ENCODE assay signal across 26 cellular contexts in genomic region chr4:72119946-72120345, GRCh38.
DNase-seq lines count a peak whose midpoint lies in the region; TF ChIP-seq lines count a peak whose summit lies in the region.
"Had no signal": no experiment of that assay in that cellular context is flagged by ENCODE, and none has a peak within 500 bp of the region (broad histone marks: within the 10 kb centered on the region; RNA-seq: fewer than 3 reads in every experiment).

No MANE protein-coding gene starts in this region.

- WGBS in mammary epithelial cell (ENCODE audit: low coverage, missing lambda C conversion rate), result 63% methylated on average over 2 of the region's 3 CpGs
- 24 to 47% methylated on average over 3 of the region's 3 CpGs for WGBS in thyroid gland, 2 donors

- H4K20me1 ChIP-seq in mammary epithelial cell (ENCODE audit: insufficient read depth, low read length) (no peaks in the 10 kb centered on the region), PC-9 (ENCODE audit: insufficient read depth) (no peaks in the 10 kb centered on the region)

- no peak for TF ChIP-seq CTCF in mammary epithelial cell (conservative IDR thresholded peaks at IDR 0.05 in 1 of 2, IDR thresholded peaks at IDR 0.05 in 1 of 2; ENCODE audit: extremely low read depth in 1 of 2, insufficient read depth in 1 of 2, low read depth in 1 of 2, low read length in 2 of 2)
- TF ChIP-seq CTCF in breast epithelium (IDR thresholded peaks at IDR 0.05), result no peak
- TF ChIP-seq CTCF in PC-9 (conservative IDR thresholded peaks at IDR 0.05), result no peak
- TF ChIP-seq CTCF in thyroid gland (IDR thresholded peaks at IDR 0.05), result no peak
- TF ChIP-seq CTCF in foreskin fibroblast (IDR thresholded peaks at IDR 0.05; ENCODE audit: low read depth, low read length), result no peak
- TF ChIP-seq CTCF in GM20000 (IDR thresholded peaks at IDR 0.05; ENCODE audit: extremely low read depth, missing control alignments), result no peak

- dilution Hi-C loops in mammary epithelial cell (cut with HindIII; ENCODE audit: low sequenced_read_pairs), result no loop called here

- DNase-seq in mammary epithelial cell (no peak), breast epithelium (ENCODE audit: low spot score in 2 of 2) (no peak), PC-9 (peak; percentile 29 to 35), left kidney (ENCODE audit: low read depth, low spot score) (peak; percentile 3), thyroid gland (peak; percentile 29 to 33), foreskin fibroblast (no peak), pons (ENCODE audit: low spot score) (no peak), GM20000 (ENCODE audit: low spot score) (no peak)
- DNase-seq: 8988T; activated CD4-positive, CD25-positive, alpha-beta regulatory T cell treated with anti-CD3 and anti-CD28 coated beads, Interleukin-2, amount 50 U/mL, for 72 hours; activated CD8-positive, alpha-beta T cell treated with anti-CD3 and anti-CD28 coated beads for 36 hours; activated naive CD8-positive, alpha-beta T cell treated with anti-CD3 and anti-CD28 coated beads for 36 hours; CD4-positive, alpha-beta memory T cell; DMS79 treated with DMSO at 0.1 percent for 48 hours; effector CD4-positive, alpha-beta T cell; foreskin keratinocyte; HCEC 1CT; left ventricle myocardium superior; mucosa of descending colon; NCI-H1092 treated with DMSO at 0.1 percent for 48 hours; NCI-H1930; NCI-H226; SHP77 treated with DMSO at 0.1 percent for 48 hours; stimulated activated CD4-positive, alpha-beta T cell treated with anti-CD3 and anti-CD28 coated beads, Interleukin-1b, Interleukin-23, amount 100 ng/mL, for 48 hours; T-helper 1 cell had no signal

- H3K36me3 ChIP-seq in mammary epithelial cell (ENCODE audit: insufficient read depth, low read length), result no peaks in the 10 kb centered on the region
- no peaks in the 10 kb centered on the region for H3K36me3 ChIP-seq in breast epithelium
- no peaks in the 10 kb centered on the region for H3K36me3 ChIP-seq in PC-9 (ENCODE audit: low read depth)
- no peaks in the 10 kb centered on the region for H3K36me3 ChIP-seq in thyroid gland

- TF ChIP-seq POLR2A in breast epithelium (IDR thresholded peaks at IDR 0.05) (no peak), thyroid gland (IDR thresholded peaks at IDR 0.05) (no peak)

- CTCF ChIA-PET in mammary epithelial cell (lab: Charles Lee; ENCODE audit: low non-redundant PET) (interaction anchor here (0.6 kb wide), 1 partner anchor 166 kb away, joined by 3 read pairs; no protein-coding TSS in a partner anchor), PC-9 (lab: Charles Lee) (no interaction called here)

- H3F3A ChIP-seq in PC-9 (ENCODE audit: insufficient read depth, low read depth), result no peaks in the 10 kb centered on the region

- H3K4me3 ChIP-seq in mammary epithelial cell (replicated peaks in 1 of 3; ENCODE audit: insufficient read depth in 1 of 3, low read depth in 2 of 3, low read length in 3 of 3), result no peak overlapping the region
- no peak overlapping the region for H3K4me3 ChIP-seq in breast epithelium
- no peak overlapping the region for H3K4me3 ChIP-seq in PC-9
- H3K4me3 ChIP-seq in thyroid gland (replicated peaks in 1 of 3), result no peak overlapping the region
- no peak overlapping the region for H3K4me3 ChIP-seq in foreskin fibroblast (ENCODE audit: low read depth in 1 of 2, low read length in 2 of 2)
- H3K4me3 ChIP-seq: mucosa of descending colon had no signal

- intact Hi-C loops in mammary epithelial cell (cut with micrococcal nuclease) (no loop called here), breast epithelium (cut with DNase I; ENCODE audit: low total_unique reads) (no loop called here), PC-9 (cut with micrococcal nuclease; ENCODE audit: unreplicated experiment) (no loop called here), thyroid gland (cut with DNase I) (no loop called here)

- POLR2A ChIA-PET in PC-9 (lab: Charles Lee; ENCODE audit: unreplicated experiment), result interaction anchor here (0.6 kb wide), 1 partner anchor 25 kb away, joined by 4 read pairs; no protein-coding TSS in a partner anchor

- H3K27me3 ChIP-seq in mammary epithelial cell (ENCODE audit: insufficient read depth, low read length) (no peaks in the 10 kb centered on the region), breast epithelium (no peaks in the 10 kb centered on the region), PC-9 (ENCODE audit: insufficient read depth, low read depth) (no peaks in the 10 kb centered on the region), thyroid gland (no peaks in the 10 kb centered on the region)
- H3K27me3 ChIP-seq: foreskin keratinocyte had no signal

- H3K4me2 ChIP-seq in mammary epithelial cell (ENCODE audit: insufficient read depth, low read depth, low read length) (no peak overlapping the region), PC-9 (peak overlapping the region; percentile 23; the same call in 1 of the 2 replicates)

- no peaks in the 10 kb centered on the region for H3K9me2 ChIP-seq in PC-9 (ENCODE audit: insufficient read depth)

- H3K27ac ChIP-seq in mammary epithelial cell (ENCODE audit: insufficient read depth, low read depth, low read length) (no peak overlapping the region), breast epithelium (no peak overlapping the region), PC-9 (no peak overlapping the region), thyroid gland (no peak overlapping the region)
- H3K27ac ChIP-seq: foreskin keratinocyte, HL-60 had no signal

- in situ Hi-C loops in mammary epithelial cell (cut with MboI; ENCODE audit: low sequenced_read_pairs in 2 of 2), result no loop called here

- H2AFZ ChIP-seq in mammary epithelial cell (ENCODE audit: low read depth, low read length) (peak overlapping the region; percentile 26), PC-9 (peak overlapping the region; percentile 27; the same call in 1 of the 2 replicates)

- H3K79me2 ChIP-seq in mammary epithelial cell (ENCODE audit: insufficient read depth, low read length) (no peaks in the 10 kb centered on the region), PC-9 (ENCODE audit: low read depth) (no peaks in the 10 kb centered on the region)

- BruUV-seq in mammary epithelial cell (replicated peaks; lab: Mats Ljungman, UMichigan) (no TSS peak), PC-9 (replicated peaks; lab: Mats Ljungman, UMichigan) (no TSS peak)

- H3K9ac ChIP-seq in mammary epithelial cell (ENCODE audit: insufficient read depth, low read length), result no peak overlapping the region

- H3K9me3 ChIP-seq in mammary epithelial cell (replicated peaks; ENCODE audit: insufficient read depth, low read length) (no peaks in the 10 kb centered on the region), breast epithelium (no peaks in the 10 kb centered on the region), PC-9 (ENCODE audit: insufficient read depth, low read depth) (no peaks in the 10 kb centered on the region), thyroid gland (no peaks in the 10 kb centered on the region)
- H3K9me3 ChIP-seq: mucosa of descending colon had no signal

- H3K4me1 ChIP-seq in mammary epithelial cell (ENCODE audit: insufficient read depth, low read length) (no peaks in the 10 kb centered on the region), breast epithelium (no peaks in the 10 kb centered on the region), PC-9 (replicated peaks; ENCODE audit: insufficient read depth) (0 out of 2 replicates have a peak, but pooled peaks cover 5% of the 10 kb centered on the region), thyroid gland (no peaks in the 10 kb centered on the region)
- H3K4me1 ChIP-seq: foreskin keratinocyte had no signal

Comparison
In these comparisons a context has a peak if more than half of its experiments do, and no peak if none do; other contexts are left out.
1. DNase-seq: peak in PC-9 (2 of 2), left kidney (single experiment) and thyroid gland (2 of 2); none in mammary epithelial cell (single experiment), breast epithelium (0 of 2), foreskin fibroblast (0 of 2), pons (single experiment) and GM20000 (single experiment).